In the genomic region with DNA sequence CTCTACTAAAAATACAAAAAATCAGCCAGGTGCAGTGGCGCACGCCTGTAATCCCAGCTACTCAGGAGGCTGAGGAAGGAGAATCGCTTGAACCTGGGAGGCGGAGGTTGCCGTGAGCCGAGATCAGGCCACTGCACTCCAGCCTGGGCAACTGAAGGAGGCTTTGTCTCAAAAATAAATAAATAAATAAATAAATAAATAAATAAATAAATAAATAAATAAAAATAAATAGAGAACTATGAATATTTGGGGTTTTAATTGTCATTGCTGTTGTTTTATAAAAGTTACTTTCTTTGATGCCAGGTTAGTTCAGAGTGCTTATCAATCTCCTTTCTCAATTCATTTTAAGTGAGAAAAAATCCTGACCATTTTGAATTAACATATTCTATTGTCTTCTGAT, we compare ENCODE assay signal across 3 cellular contexts.
DNase-seq lines count a peak whose midpoint lies in the region; TF ChIP-seq lines count a peak whose summit lies in the region.
"Not testable (repeated sequence)": the region's sequence is repeated elsewhere in the genome, so short reads cannot be mapped to it uniquely, and the experiment has no call there.

No MANE protein-coding gene starts in this region.

- WGBS in smooth muscle cell (ENCODE audit: low lambda C conversion rate) = 99% methylated on average over 6 of the region's 6 CpGs

- H3K4me2 ChIP-seq in smooth muscle cell = peak overlapping the region; percentile 30

- H3K27ac ChIP-seq in HEK293 (ENCODE audit: extremely low read depth, low read depth, low read length); smooth muscle cell (ENCODE audit: low read depth): not testable (repeated sequence)
- H3K27ac ChIP-seq in WERI-Rb-1 = peak overlapping the region; percentile 44; the same call in 1 of the 2 replicates

- not testable (repeated sequence) for TF ChIP-seq CTCF in HEK293 (tag by site-specific recombination; IDR thresholded peaks at IDR 0.05); WERI-Rb-1 (IDR thresholded peaks at IDR 0.05; ENCODE audit: low read depth, low read length); smooth muscle cell (IDR thresholded peaks at IDR 0.05; ENCODE audit: borderline replicate concordance, insufficient read depth, poor library complexity, severe bottlenecking)

- H3K36me3 ChIP-seq in HEK293 (ENCODE audit: control insufficient read depth in 2 of 2, insufficient read depth in 1 of 2, low read length in 2 of 2); WERI-Rb-1; smooth muscle cell (ENCODE audit: low read depth): not testable (repeated sequence)

- H3K27me3 ChIP-seq in WERI-Rb-1 (ENCODE audit: insufficient read depth, low read depth, severe bottlenecking); smooth muscle cell (ENCODE audit: low read depth): not testable (repeated sequence)

- not testable (repeated sequence) for H3K4me1 ChIP-seq in HEK293 (ENCODE audit: control insufficient read depth, insufficient read depth, low read length); smooth muscle cell (ENCODE audit: low read depth)

- not testable (repeated sequence) for H4K20me1 ChIP-seq in smooth muscle cell (ENCODE audit: low read depth)

- not testable (repeated sequence) for H3K9ac ChIP-seq in smooth muscle cell (ENCODE audit: low read depth)

- CTCF ChIA-PET in HEK293 (lab: Yijun Ruan, JAX) = not testable (repeated sequence)

- POLR2A ChIA-PET in HEK293 (lab: Yijun Ruan, JAX) = not testable (repeated sequence)

- not testable (repeated sequence) for H3K79me2 ChIP-seq in smooth muscle cell (ENCODE audit: low read depth)

- not testable (repeated sequence) for H3K9me3 ChIP-seq in HEK293 (ENCODE audit: control insufficient read depth, insufficient read depth, low read depth, low read length); WERI-Rb-1 (ENCODE audit: severe bottlenecking); smooth muscle cell (replicated peaks; ENCODE audit: low read depth)

- H2AFZ ChIP-seq in smooth muscle cell (ENCODE audit: low read depth) = not testable (repeated sequence)

- H3K4me3 ChIP-seq in HEK293 (ENCODE audit: low read depth, low read length); WERI-Rb-1 (ENCODE audit: low read depth, low read length); smooth muscle cell: not testable (repeated sequence)

- not testable (repeated sequence) for H3F3A ChIP-seq in smooth muscle cell (ENCODE audit: low read depth)

- not testable (repeated sequence) for DNase-seq in WERI-Rb-1; smooth muscle cell (lab: John Stamatoyannopoulos, UW; ENCODE audit: unreplicated experiment)

TF ChIP-seq in HEK293, 187 proteins besides CTCF, POLR2A, EP300 and RAD21 (continues in another document):
- 0 out of 2 replicates have a peak, but pooled peaks have one; percentile 28 for TF ChIP-seq ZNF501 (tag by site-specific recombination; IDR thresholded peaks at IDR 0.05)
- TF ChIP-seq, protein P1, sequence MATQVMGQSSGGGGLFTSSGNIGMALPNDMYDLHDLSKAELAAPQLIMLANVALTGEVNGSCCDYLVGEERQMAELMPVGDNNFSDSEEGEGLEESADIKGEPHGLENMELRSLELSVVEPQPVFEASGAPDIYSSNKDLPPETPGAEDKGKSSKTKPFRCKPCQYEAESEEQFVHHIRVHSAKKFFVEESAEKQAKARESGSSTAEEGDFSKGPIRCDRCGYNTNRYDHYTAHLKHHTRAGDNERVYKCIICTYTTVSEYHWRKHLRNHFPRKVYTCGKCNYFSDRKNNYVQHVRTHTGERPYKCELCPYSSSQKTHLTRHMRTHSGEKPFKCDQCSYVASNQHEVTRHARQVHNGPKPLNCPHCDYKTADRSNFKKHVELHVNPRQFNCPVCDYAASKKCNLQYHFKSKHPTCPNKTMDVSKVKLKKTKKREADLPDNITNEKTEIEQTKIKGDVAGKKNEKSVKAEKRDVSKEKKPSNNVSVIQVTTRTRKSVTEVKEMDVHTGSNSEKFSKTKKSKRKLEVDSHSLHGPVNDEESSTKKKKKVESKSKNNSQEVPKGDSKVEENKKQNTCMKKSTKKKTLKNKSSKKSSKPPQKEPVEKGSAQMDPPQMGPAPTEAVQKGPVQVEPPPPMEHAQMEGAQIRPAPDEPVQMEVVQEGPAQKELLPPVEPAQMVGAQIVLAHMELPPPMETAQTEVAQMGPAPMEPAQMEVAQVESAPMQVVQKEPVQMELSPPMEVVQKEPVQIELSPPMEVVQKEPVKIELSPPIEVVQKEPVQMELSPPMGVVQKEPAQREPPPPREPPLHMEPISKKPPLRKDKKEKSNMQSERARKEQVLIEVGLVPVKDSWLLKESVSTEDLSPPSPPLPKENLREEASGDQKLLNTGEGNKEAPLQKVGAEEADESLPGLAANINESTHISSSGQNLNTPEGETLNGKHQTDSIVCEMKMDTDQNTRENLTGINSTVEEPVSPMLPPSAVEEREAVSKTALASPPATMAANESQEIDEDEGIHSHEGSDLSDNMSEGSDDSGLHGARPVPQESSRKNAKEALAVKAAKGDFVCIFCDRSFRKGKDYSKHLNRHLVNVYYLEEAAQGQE (tag by site-specific recombination; IDR thresholded peaks at IDR 0.05) = peak; percentile 51; the same call in 1 of the 2 replicates
- TF ChIP-seq ZBTB8A (tag by site-specific recombination; IDR thresholded peaks at IDR 0.05) = peak; percentile 45; the same call in 1 of the 2 replicates
- peak; percentile 4; the same call in 1 of the 2 replicates for TF ChIP-seq ZNF654 (tag by site-specific recombination; IDR thresholded peaks at IDR 0.05; ENCODE audit: low read depth)
- TF ChIP-seq ZFP37 (tag by site-specific recombination; IDR thresholded peaks at IDR 0.05) = peak; percentile 53; the same call in 1 of the 2 replicates
- peak; percentile 92; the same call in 1 of the 2 replicates for TF ChIP-seq ZNF394 (tag by site-specific recombination; IDR thresholded peaks at IDR 0.05; ENCODE audit: borderline replicate concordance)
- TF ChIP-seq ZNF426 (tag by site-specific recombination; IDR thresholded peaks at IDR 0.05) = peak; percentile 86
- TF ChIP-seq, protein P2, sequence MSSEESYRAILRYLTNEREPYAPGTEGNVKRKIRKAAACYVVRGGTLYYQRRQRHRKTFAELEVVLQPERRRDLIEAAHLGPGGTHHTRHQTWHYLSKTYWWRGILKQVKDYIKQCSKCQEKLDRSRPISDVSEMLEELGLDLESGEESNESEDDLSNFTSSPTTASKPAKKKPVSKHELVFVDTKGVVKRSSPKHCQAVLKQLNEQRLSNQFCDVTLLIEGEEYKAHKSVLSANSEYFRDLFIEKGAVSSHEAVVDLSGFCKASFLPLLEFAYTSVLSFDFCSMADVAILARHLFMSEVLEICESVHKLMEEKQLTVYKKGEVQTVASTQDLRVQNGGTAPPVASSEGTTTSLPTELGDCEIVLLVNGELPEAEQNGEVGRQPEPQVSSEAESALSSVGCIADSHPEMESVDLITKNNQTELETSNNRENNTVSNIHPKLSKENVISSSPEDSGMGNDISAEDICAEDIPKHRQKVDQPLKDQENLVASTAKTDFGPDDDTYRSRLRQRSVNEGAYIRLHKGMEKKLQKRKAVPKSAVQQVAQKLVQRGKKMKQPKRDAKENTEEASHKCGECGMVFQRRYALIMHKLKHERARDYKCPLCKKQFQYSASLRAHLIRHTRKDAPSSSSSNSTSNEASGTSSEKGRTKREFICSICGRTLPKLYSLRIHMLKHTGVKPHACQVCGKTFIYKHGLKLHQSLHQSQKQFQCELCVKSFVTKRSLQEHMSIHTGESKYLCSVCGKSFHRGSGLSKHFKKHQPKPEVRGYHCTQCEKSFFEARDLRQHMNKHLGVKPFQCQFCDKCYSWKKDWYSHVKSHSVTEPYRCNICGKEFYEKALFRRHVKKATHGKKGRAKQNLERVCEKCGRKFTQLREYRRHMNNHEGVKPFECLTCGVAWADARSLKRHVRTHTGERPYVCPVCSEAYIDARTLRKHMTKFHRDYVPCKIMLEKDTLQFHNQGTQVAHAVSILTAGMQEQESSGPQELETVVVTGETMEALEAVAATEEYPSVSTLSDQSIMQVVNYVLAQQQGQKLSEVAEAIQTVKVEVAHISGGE (tag by site-specific recombination; conservative IDR thresholded peaks at IDR 0.05; ENCODE audit: low read depth) = peak; percentile 64
- TF ChIP-seq ZNF529 (tag by site-specific recombination; IDR thresholded peaks at IDR 0.05; ENCODE audit: insufficient replicate concordance) = peak; percentile 42
- peak; percentile 48 for TF ChIP-seq ZNF510 (tag by site-specific recombination; IDR thresholded peaks at IDR 0.05; ENCODE audit: insufficient replicate concordance)
- TF ChIP-seq ZNF202 (tag by site-specific recombination; IDR thresholded peaks at IDR 0.05; ENCODE audit: borderline replicate concordance) = peak; percentile 53; the same call in 1 of the 2 replicates
